13 cellular contexts compared by ENCODE assay signal in genomic region chr2:19911799-19912509, GRCh38. TPM values are rescaled to one million over a fixed set of nuclear protein-coding genes. Genes with fewer than 3 reads are reported as not detected.
A peak's percentile ranks its signal among the peaks of the same experiment; 100 is the strongest.
DNase-seq lines count a peak whose midpoint lies in the region; ATAC-seq, FAIRE-seq and TF ChIP-seq lines count a peak whose summit lies in the region.
"Had no signal": no experiment of that assay in that cellular context is flagged by ENCODE, and none has a peak within 500 bp of the region (broad histone marks: within the 10 kb centered on the region; RNA-seq: fewer than 3 reads in every experiment).

No MANE protein-coding gene starts in this region.

- H3K9me3 ChIP-seq in AG04450 (ENCODE audit: control insufficient read depth, insufficient read depth, low read length) = no peaks in the 10 kb centered on the region
- no peaks in the 10 kb centered on the region for H3K9me3 ChIP-seq in adipocyte (ENCODE audit: control insufficient read depth, low read length)
- H3K9me3 ChIP-seq: BLaER1 had no signal

- H3K4me1 Mint-ChIP-seq in activated T-cell treated with anti-CD3 and anti-CD28 coated beads, Interleukin-2, amount 50 U/mL, for 24 hours (ENCODE audit: low read depth) = no peaks in the 10 kb centered on the region
- no peaks in the 10 kb centered on the region for H3K4me1 Mint-ChIP-seq in stimulated activated naive B cell treated with anti-CD40 and anti-IgM and Interleukin-4, amounts not matched to agents 10 μg/mL and 1 μg/mL and 100 μg/mL, for 72 hours
- H3K4me1 Mint-ChIP-seq: memory B cell had no signal

- TF ChIP-seq POLR2A in GM12891 (IDR thresholded peaks at IDR 0.05; ENCODE audit: low read depth, low read length) = no peak

- ATAC-seq in stimulated activated naive B cell treated with anti-CD40 and anti-IgM and Interleukin-4, amounts not matched to agents 10 μg/mL and 1 μg/mL and 100 μg/mL, for 72 hours (replicated peaks) = no peak

- H3K9ac ChIP-seq in adipocyte (ENCODE audit: low read length) = no peak overlapping the region
- H3K9ac ChIP-seq: BLaER1 had no signal

- H3K4me3 Mint-ChIP-seq in activated T-cell treated with anti-CD3 and anti-CD28 coated beads, Interleukin-2, amount 50 U/mL, for 24 hours = no peak overlapping the region
- H3K4me3 Mint-ChIP-seq in stimulated activated naive B cell treated with anti-CD40 and anti-IgM and Interleukin-4, amounts not matched to agents 10 μg/mL and 1 μg/mL and 100 μg/mL, for 72 hours = no peak overlapping the region
- H3K4me3 Mint-ChIP-seq: memory B cell had no signal

- no peak overlapping the region for H3K27ac Mint-ChIP-seq in activated T-cell treated with anti-CD3 and anti-CD28 coated beads, Interleukin-2, amount 50 U/mL, for 24 hours
- H3K27ac Mint-ChIP-seq in stimulated activated naive B cell treated with anti-CD40 and anti-IgM and Interleukin-4, amounts not matched to agents 10 μg/mL and 1 μg/mL and 100 μg/mL, for 72 hours = no peak overlapping the region
- H3K27ac Mint-ChIP-seq: memory B cell had no signal

- CTCF ChIA-PET in AG04450 (lab: Charles Lee) = interaction anchor here (0.8 kb wide), 1 partner anchor 44 kb away, joined by 3 read pairs; no protein-coding TSS in a partner anchor

- peaks cover 37% of the 10 kb centered on the region for H3K36me3 Mint-ChIP-seq in activated T-cell treated with anti-CD3 and anti-CD28 coated beads, Interleukin-2, amount 50 U/mL, for 24 hours (ENCODE audit: low read depth)
- H3K36me3 Mint-ChIP-seq in stimulated activated naive B cell treated with anti-CD40 and anti-IgM and Interleukin-4, amounts not matched to agents 10 μg/mL and 1 μg/mL and 100 μg/mL, for 72 hours = peaks cover 20 to 31% of the 10 kb centered on the region in 2 donors

- H3K4me1 ChIP-seq in adipocyte (ENCODE audit: control insufficient read depth, insufficient read depth, low read length) = no peaks in the 10 kb centered on the region
- H3K4me1 ChIP-seq: BLaER1 had no signal

- H3K27ac ChIP-seq in AG04450 (ENCODE audit: low read depth, low read length) = no peak overlapping the region
- H3K27ac ChIP-seq: BLaER1 had no signal

- POLR2A ChIA-PET in AG04450 (lab: Yijun Ruan, JAX) = no interaction called here

- peaks cover 9% of the 10 kb centered on the region for H3K36me3 ChIP-seq in adipocyte (ENCODE audit: control insufficient read depth, insufficient read depth, low read length, severe bottlenecking)
- H3K36me3 ChIP-seq: BLaER1 had no signal

- H3K4me3 ChIP-seq in AG04450 (ENCODE audit: low read depth, low read length) = no peak overlapping the region
- no peak overlapping the region for H3K4me3 ChIP-seq in adipocyte (ENCODE audit: low read length)
- H3K4me3 ChIP-seq: BLaER1 had no signal

- TF ChIP-seq CTCF in AG04450 (IDR thresholded peaks at IDR 0.05; ENCODE audit: low read depth, low read length) = no peak

- H3K9me3 Mint-ChIP-seq in activated T-cell treated with anti-CD3 and anti-CD28 coated beads, Interleukin-2, amount 50 U/mL, for 24 hours = no peaks in the 10 kb centered on the region
- no peaks in the 10 kb centered on the region for H3K9me3 Mint-ChIP-seq in stimulated activated naive B cell treated with anti-CD40 and anti-IgM and Interleukin-4, amounts not matched to agents 10 μg/mL and 1 μg/mL and 100 μg/mL, for 72 hours
- H3K9me3 Mint-ChIP-seq: memory B cell had no signal

- no peaks in the 10 kb centered on the region for H3K27me3 Mint-ChIP-seq in activated T-cell treated with anti-CD3 and anti-CD28 coated beads, Interleukin-2, amount 50 U/mL, for 24 hours
- no peaks in the 10 kb centered on the region for H3K27me3 Mint-ChIP-seq in stimulated activated naive B cell treated with anti-CD40 and anti-IgM and Interleukin-4, amounts not matched to agents 10 μg/mL and 1 μg/mL and 100 μg/mL, for 72 hours
- H3K27me3 Mint-ChIP-seq: memory B cell had no signal

- DNase-seq in AG04450 (ENCODE audit: low read depth, low spot score) = peak; percentile 33
- peak; percentile 96 for DNase-seq in HS-27A (ENCODE audit: low read depth)
- peak; percentile 92 for DNase-seq in adipocyte (ENCODE audit: low read depth)
- DNase-seq in glomerular visceral epithelial cell (ENCODE audit: extremely low spot score) = peak; percentile 95
- no peak for DNase-seq in GM12891 (ENCODE audit: insufficient read length, low spot score)
- DNase-seq in activated T-cell treated with anti-CD3 and anti-CD28 coated beads, Interleukin-2, amount 50 U/mL, for 24 hours = no peak
- DNase-seq in SIG-M5 (lab: John Stamatoyannopoulos, UW) = no peak
- no peak for DNase-seq in stimulated activated naive B cell treated with anti-CD40 and anti-IgM and Interleukin-4, amounts not matched to agents 10 μg/mL and 1 μg/mL and 100 μg/mL, for 72 hours
- DNase-seq: activated gamma-delta T cell, cortex of kidney, SHP77 had no signal

- H3K27me3 ChIP-seq in AG04450 (ENCODE audit: control insufficient read depth, insufficient read depth, low read length) (no peaks in the 10 kb centered on the region), adipocyte (replicated peaks; ENCODE audit: control insufficient read depth, insufficient read depth, low read length) (no peaks in the 10 kb centered on the region)
- H3K27me3 ChIP-seq: BLaER1 had no signal

- no peak for FAIRE-seq in GM12891 (lab: Jason Lieb, UNC)

TF ChIP-seq in GM12891, 5 proteins besides CTCF, POLR2A, EP300 and RAD21:
- TF ChIP-seq POU2F2 (IDR thresholded peaks at IDR 0.05; ENCODE audit: low read depth, low read length) (no peak), PAX5 (IDR thresholded peaks at IDR 0.05; ENCODE audit: insufficient read depth, low read length, severe bottlenecking) (no peak), POLR2AphosphoS5 (IDR thresholded peaks at IDR 0.05; ENCODE audit: low read depth, low read length) (no peak), SPI1 (IDR thresholded peaks at IDR 0.05; ENCODE audit: low read depth, low read length) (no peak), TAF1 (IDR thresholded peaks at IDR 0.05; ENCODE audit: low read depth, low read length) (no peak)

RNA-seq across cellular contexts. Expression of gene TTC32, which starts 10.2 kb away (rescaled TPM):
- 5.3 and 6.6 TPM in 2 replicates for polyA plus RNA-seq in AG04450 (2011; rRNA removed)
- 6.8 and 8.3 TPM in 2 replicates for polyA minus RNA-seq in AG04450 (2011; rRNA and poly(A)+ RNA removed)
- 13.6 TPM for polyA plus RNA-seq in GM12891 (2012; ENCODE audit: low read depth, missing spikeins)

Comparison
In these comparisons a context has a peak if more than half of its experiments do, and no peak if none do; other contexts are left out.
1. DNase-seq: peak in AG04450 (single experiment), HS-27A (single experiment), adipocyte (single experiment) and glomerular visceral epithelial cell (single experiment); none in GM12891 (single experiment), activated T-cell treated with anti-CD3 and anti-CD28 coated beads, Interleukin-2, amount 50 U/mL, for 24 hours (single experiment), SIG-M5 (single experiment) and stimulated activated naive B cell treated with anti-CD40 and anti-IgM and Interleukin-4, amounts not matched to agents 10 μg/mL and 1 μg/mL and 100 μg/mL, for 72 hours (single experiment).